ENCODE assay signal across 18 cellular contexts in genomic region chr1:223429313-223429731, GRCh38. TPM values are rescaled to one million over a fixed set of nuclear protein-coding genes. Genes with fewer than 3 reads are reported as not detected.
DNase-seq lines count a peak whose midpoint lies in the region; ATAC-seq lines count a peak whose summit lies in the region.
"Had no signal": no experiment of that assay in that cellular context is flagged by ENCODE, and none has a peak within 500 bp of the region (broad histone marks: within the 10 kb centered on the region; RNA-seq: fewer than 3 reads in every experiment).

No MANE protein-coding gene starts in this region.

- DNase-seq in AG08396 (ENCODE audit: low spot score) (peak; percentile 39), NCI-H446 (lab: John Stamatoyannopoulos, UW) (peak; percentile 61 to 86), fibroblast of gingiva (ENCODE audit: low read depth) (peak; percentile 21), occipital lobe (lab: John Stamatoyannopoulos, UW) (peak; percentile 6), NCI-H774 (lab: John Stamatoyannopoulos, UW) (no peak), inferior parietal cortex (ENCODE audit: extremely low spot score) (no peak)
- DNase-seq in effector CD4-positive, alpha-beta T cell: no peak
- DNase-seq: activated CD4-positive, CD25-positive, alpha-beta regulatory T cell; activated T-cell treated with anti-CD3 and anti-CD28 coated beads, Interleukin-2, amount 50 U/mL, for 1 hour; DMS153; mucosa of descending colon; NCI-H2029; upper lobe of right lung had no signal

- no peak for ATAC-seq in HG03095 (IDR thresholded peaks at IDR 0.05; ENCODE audit: unreplicated experiment)
- ATAC-seq: HCT116, mucosa of descending colon, sciatic nerve, SK-N-SH treated with all-trans-retinoic acid at 6 μM for 48 hours, upper lobe of right lung had no signal

RNA-seq across cellular contexts. Expression of gene CCDC185, which starts 36.1 kb away (rescaled TPM):
- not detected for total RNA-seq in occipital lobe
- total RNA-seq: A673, mucosa of descending colon, sciatic nerve, upper lobe of right lung had no signal

Comparison
In these comparisons a context has a peak if more than half of its experiments do, and no peak if none do; other contexts are left out.
1. DNase-seq: peak in AG08396 (single experiment), NCI-H446 (2 of 2), fibroblast of gingiva (single experiment) and occipital lobe (single experiment); none in NCI-H774 (single experiment), inferior parietal cortex (single experiment) and effector CD4-positive, alpha-beta T cell (single experiment).